ENCODE assay signal across 1 cellular context in genomic region chr17:7497636-7498035, GRCh38.
TF ChIP-seq lines count a peak whose summit lies in the region.

No MANE protein-coding gene starts in this region.

TF ChIP-seq in endothelial cell of umbilical vein, 7 proteins besides CTCF, POLR2A, EP300 and RAD21:
- TF ChIP-seq POLR2AphosphoS5 (IDR thresholded peaks at IDR 0.05; ENCODE audit: insufficient read depth, low read depth, low read length), result no peak
- TF ChIP-seq FOS (IDR thresholded peaks at IDR 0.05; ENCODE audit: borderline replicate concordance, insufficient read depth, low read length), result no peak
- no peak for TF ChIP-seq JUN (IDR thresholded peaks at IDR 0.05; ENCODE audit: borderline replicate concordance, insufficient read depth, insufficient read length, low read depth)
- TF ChIP-seq EZH2 (IDR thresholded peaks at IDR 0.05; ENCODE audit: borderline replicate concordance, low read depth, low read length, severe bottlenecking), result no peak
- no peak for TF ChIP-seq GATA2 (IDR thresholded peaks at IDR 0.05; ENCODE audit: insufficient read depth, insufficient read length, low read depth, low read length)
- TF ChIP-seq MAX (IDR thresholded peaks at IDR 0.05; ENCODE audit: insufficient read depth, insufficient read length), result no peak
- no peak for TF ChIP-seq MYC (IDR thresholded peaks at IDR 0.05; ENCODE audit: low read depth, low read length)
